ENCODE assay signal across 1 cellular context in the genomic region with DNA sequence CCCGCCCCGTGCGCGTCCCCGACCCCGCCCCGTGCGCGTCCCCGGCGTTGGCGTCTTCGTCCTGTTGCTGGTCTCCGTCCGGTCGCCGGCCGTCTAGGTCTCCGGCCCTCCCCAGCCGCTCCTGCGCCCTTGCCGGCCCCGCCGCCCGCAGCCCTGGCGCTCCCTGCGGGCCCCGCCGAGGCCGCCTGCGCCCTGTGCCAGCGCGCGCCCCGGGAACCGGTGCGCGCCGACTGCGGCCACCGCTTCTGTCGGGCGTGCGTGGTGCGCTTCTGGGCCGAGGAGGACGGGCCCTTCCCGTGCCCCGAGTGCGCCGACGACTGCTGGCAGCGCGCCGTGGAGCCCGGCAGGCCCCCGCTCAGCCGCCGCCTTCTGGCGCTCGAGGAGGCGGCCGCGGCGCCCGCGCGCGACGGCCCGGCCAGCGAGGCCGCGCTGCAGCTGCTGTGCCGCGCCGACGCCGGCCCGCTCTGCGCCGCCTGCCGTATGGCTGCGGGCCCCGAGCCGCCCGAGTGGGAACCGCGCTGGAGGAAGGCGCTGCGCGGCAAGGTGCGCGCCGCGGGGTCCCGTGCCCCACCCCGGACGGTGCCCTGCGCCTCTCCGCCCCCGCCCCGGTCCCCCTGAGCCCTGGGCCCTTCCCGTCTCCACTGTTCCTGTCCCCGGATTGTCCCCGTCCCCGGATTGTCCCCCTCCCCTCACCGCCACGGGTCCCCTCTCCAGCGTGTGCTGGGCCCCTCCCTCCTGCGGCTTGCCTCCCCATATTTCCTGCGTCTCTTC.
A peak's percentile ranks its signal among the peaks of the same experiment; 100 is the strongest.
TF ChIP-seq lines count a peak whose summit lies in the region.

Gene RNF187, plus strand, starts transcription at position 47 of the 771 bp plus-strand sequence.

TF ChIP-seq in K562, 482 proteins besides CTCF, POLR2A, EP300 and RAD21 (continued from another document and continues in another):
- TF ChIP-seq, protein P1, sequence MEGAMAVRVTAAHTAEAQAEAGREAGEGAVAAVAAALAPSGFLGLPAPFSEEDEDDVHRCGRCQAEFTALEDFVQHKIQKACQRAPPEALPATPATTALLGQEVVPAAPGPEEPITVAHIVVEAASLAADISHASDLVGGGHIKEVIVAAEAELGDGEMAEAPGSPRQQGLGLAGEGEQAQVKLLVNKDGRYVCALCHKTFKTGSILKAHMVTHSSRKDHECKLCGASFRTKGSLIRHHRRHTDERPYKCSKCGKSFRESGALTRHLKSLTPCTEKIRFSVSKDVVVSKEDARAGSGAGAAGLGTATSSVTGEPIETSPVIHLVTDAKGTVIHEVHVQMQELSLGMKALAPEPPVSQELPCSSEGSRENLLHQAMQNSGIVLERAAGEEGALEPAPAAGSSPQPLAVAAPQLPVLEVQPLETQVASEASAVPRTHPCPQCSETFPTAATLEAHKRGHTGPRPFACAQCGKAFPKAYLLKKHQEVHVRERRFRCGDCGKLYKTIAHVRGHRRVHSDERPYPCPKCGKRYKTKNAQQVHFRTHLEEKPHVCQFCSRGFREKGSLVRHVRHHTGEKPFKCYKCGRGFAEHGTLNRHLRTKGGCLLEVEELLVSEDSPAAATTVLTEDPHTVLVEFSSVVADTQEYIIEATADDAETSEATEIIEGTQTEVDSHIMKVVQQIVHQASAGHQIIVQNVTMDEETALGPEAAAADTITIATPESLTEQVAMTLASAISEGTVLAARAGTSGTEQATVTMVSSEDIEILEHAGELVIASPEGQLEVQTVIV (CRISPR knock-in tag; IDR thresholded peaks at IDR 0.05; ENCODE audit: borderline replicate concordance) = no peak
- no peak for TF ChIP-seq KDM5B (IDR thresholded peaks at IDR 0.05; ENCODE audit: insufficient replicate concordance, low read depth, low read length)
- TF ChIP-seq, protein P2, sequence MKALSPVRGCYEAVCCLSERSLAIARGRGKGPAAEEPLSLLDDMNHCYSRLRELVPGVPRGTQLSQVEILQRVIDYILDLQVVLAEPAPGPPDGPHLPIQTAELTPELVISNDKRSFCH (CRISPR knock-in tag; IDR thresholded peaks at IDR 0.05) = no peak
- TF ChIP-seq, protein P2 (tag; IDR thresholded peaks at IDR 0.05) = no peak
- TF ChIP-seq ZNF436 (CRISPR knock-in tag; IDR thresholded peaks at IDR 0.05) = no peak
- peak; percentile 88; the same call in 1 of the 2 replicates for TF ChIP-seq GATAD2B (IDR thresholded peaks at IDR 0.05; ENCODE audit: borderline replicate concordance)
- TF ChIP-seq BMI1 (IDR thresholded peaks at IDR 0.05; ENCODE audit: low read length) = no peak
- TF ChIP-seq ZNF41 (CRISPR knock-in tag; conservative IDR thresholded peaks at IDR 0.05) = no peak
- TF ChIP-seq HCFC1 (IDR thresholded peaks at IDR 0.05; ENCODE audit: low read depth, low read length) = no peak
- TF ChIP-seq, protein P3, sequence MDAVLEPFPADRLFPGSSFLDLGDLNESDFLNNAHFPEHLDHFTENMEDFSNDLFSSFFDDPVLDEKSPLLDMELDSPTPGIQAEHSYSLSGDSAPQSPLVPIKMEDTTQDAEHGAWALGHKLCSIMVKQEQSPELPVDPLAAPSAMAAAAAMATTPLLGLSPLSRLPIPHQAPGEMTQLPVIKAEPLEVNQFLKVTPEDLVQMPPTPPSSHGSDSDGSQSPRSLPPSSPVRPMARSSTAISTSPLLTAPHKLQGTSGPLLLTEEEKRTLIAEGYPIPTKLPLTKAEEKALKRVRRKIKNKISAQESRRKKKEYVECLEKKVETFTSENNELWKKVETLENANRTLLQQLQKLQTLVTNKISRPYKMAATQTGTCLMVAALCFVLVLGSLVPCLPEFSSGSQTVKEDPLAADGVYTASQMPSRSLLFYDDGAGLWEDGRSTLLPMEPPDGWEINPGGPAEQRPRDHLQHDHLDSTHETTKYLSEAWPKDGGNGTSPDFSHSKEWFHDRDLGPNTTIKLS (IDR thresholded peaks at IDR 0.05; ENCODE audit: borderline replicate concordance, low read depth) = no peak
- TF ChIP-seq PHB2 (IDR thresholded peaks at IDR 0.05; ENCODE audit: low read depth) = no peak
- TF ChIP-seq FOSL1 (tag; conservative IDR thresholded peaks at IDR 0.05) = no peak
- TF ChIP-seq IFI16 (CRISPR knock-in tag; IDR thresholded peaks at IDR 0.05) = no peak
- TF ChIP-seq, protein P4, sequence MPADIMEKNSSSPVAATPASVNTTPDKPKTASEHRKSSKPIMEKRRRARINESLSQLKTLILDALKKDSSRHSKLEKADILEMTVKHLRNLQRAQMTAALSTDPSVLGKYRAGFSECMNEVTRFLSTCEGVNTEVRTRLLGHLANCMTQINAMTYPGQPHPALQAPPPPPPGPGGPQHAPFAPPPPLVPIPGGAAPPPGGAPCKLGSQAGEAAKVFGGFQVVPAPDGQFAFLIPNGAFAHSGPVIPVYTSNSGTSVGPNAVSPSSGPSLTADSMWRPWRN (IDR thresholded peaks at IDR 0.05; ENCODE audit: low read depth) = no peak
- TF ChIP-seq THRAP3 (IDR thresholded peaks at IDR 0.05; ENCODE audit: borderline replicate concordance) = no peak
- TF ChIP-seq ATF4 (CRISPR knock-in tag; IDR thresholded peaks at IDR 0.05) = no peak
- TF ChIP-seq SIX5 (IDR thresholded peaks at IDR 0.05; ENCODE audit: borderline replicate concordance in 1 of 2, insufficient read depth in 1 of 2, low read depth in 1 of 2, low read length in 2 of 2) = no peak
- TF ChIP-seq RERE (CRISPR knock-in tag; IDR thresholded peaks at IDR 0.05; ENCODE audit: borderline replicate concordance) = no peak
- no peak for TF ChIP-seq CBFB (CRISPR knock-in tag; IDR thresholded peaks at IDR 0.05)
- no peak for TF ChIP-seq ZNF3 (CRISPR knock-in tag; IDR thresholded peaks at IDR 0.05)
- TF ChIP-seq IRF9 (tag; IDR thresholded peaks at IDR 0.05) = no peak
- no peak; the same call in 1 of the 2 replicates for TF ChIP-seq ATF1 (CRISPR knock-in tag; IDR thresholded peaks at IDR 0.05)
- TF ChIP-seq ATF1 (tag; IDR thresholded peaks at IDR 0.05) = no peak
- no peak for TF ChIP-seq STAT5B (CRISPR knock-in tag; IDR thresholded peaks at IDR 0.05)
- no peak for TF ChIP-seq RBM39 (optimal IDR thresholded peaks at IDR 0.05; ENCODE audit: low read depth, low read length)
- no peak for TF ChIP-seq ZNF133 (CRISPR knock-in tag; IDR thresholded peaks at IDR 0.05)
- TF ChIP-seq ZBTB11 (CRISPR knock-in tag; IDR thresholded peaks at IDR 0.05) = peak in 1 of 3 experiments; percentile 78; a peak in 2 of 6 replicates
- no peak for TF ChIP-seq BRCA1 (IDR thresholded peaks at IDR 0.05)
- TF ChIP-seq BRCA1 (CRISPR knock-in tag; IDR thresholded peaks at IDR 0.05) = no peak
- TF ChIP-seq FOXK2 (conservative IDR thresholded peaks at IDR 0.05 in 1 of 2, IDR thresholded peaks at IDR 0.05 in 1 of 2; ENCODE audit: low read depth in 2 of 2) = no peak
- TF ChIP-seq TOE1 (IDR thresholded peaks at IDR 0.05; ENCODE audit: borderline replicate concordance) = no peak
- TF ChIP-seq TOE1 (CRISPR knock-in tag; IDR thresholded peaks at IDR 0.05; ENCODE audit: borderline replicate concordance, low read depth) = no peak
- no peak for TF ChIP-seq BDP1 (IDR thresholded peaks at IDR 0.05; ENCODE audit: insufficient read depth, insufficient read length)
- TF ChIP-seq, protein P5, sequence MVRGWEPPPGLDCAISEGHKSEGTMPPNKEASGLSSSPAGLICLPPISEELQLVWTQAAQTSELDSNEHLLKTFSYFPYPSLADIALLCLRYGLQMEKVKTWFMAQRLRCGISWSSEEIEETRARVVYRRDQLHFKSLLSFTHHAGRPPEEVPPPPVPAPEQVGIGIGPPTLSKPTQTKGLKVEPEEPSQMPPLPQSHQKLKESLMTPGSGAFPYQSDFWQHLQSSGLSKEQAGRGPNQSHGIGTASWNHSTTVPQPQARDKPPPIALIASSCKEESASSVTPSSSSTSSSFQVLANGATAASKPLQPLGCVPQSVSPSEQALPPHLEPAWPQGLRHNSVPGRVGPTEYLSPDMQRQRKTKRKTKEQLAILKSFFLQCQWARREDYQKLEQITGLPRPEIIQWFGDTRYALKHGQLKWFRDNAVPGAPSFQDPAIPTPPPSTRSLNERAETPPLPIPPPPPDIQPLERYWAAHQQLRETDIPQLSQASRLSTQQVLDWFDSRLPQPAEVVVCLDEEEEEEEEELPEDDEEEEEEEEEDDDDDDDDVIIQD (CRISPR knock-in tag; IDR thresholded peaks at IDR 0.05) = no peak
- no peak for TF ChIP-seq NCOA2 (IDR thresholded peaks at IDR 0.05; ENCODE audit: partially characterized antibody in 2 of 2)
- no peak for TF ChIP-seq SMAD3 (CRISPR knock-in tag; conservative IDR thresholded peaks at IDR 0.05)
- TF ChIP-seq ZNF174 (CRISPR knock-in tag; IDR thresholded peaks at IDR 0.05) = no peak
- TF ChIP-seq CBFA2T3 (IDR thresholded peaks at IDR 0.05) = no peak
- no peak for TF ChIP-seq ZNF507 (tag; conservative IDR thresholded peaks at IDR 0.05)
- TF ChIP-seq GABPA (tag; conservative IDR thresholded peaks at IDR 0.05; ENCODE audit: low read depth) = peak; percentile 24
- TF ChIP-seq HDAC6 (IDR thresholded peaks at IDR 0.05; ENCODE audit: low read depth, low read length) = no peak
- TF ChIP-seq CTBP1 (IDR thresholded peaks at IDR 0.05; ENCODE audit: borderline replicate concordance) = peak; percentile 78; the same call in 1 of the 2 replicates
- TF ChIP-seq E2F3 (CRISPR knock-in tag; IDR thresholded peaks at IDR 0.05) = no peak
